8 cellular contexts compared by ENCODE assay signal in genomic region chr11:925158-925495, GRCh38. TPM values are rescaled to one million over a fixed set of nuclear protein-coding genes. Genes with fewer than 3 reads are reported as not detected.
DNase-seq lines count a peak whose midpoint lies in the region; ATAC-seq, FAIRE-seq and TF ChIP-seq lines count a peak whose summit lies in the region.

No MANE protein-coding gene starts in this region.

- H3K36me3 ChIP-seq in BJ (ENCODE audit: control insufficient read depth, insufficient read depth, low read length): peaks cover 4% of the 10 kb centered on the region; the same call in 1 of the 2 replicates
- H3K36me3 ChIP-seq in neural cell (ENCODE audit: insufficient read depth, low read length): no peaks in the 10 kb centered on the region

- H3K4me2 ChIP-seq in neural cell (ENCODE audit: low read length): no peak overlapping the region

- TF ChIP-seq RAD21 in neural cell (conservative IDR thresholded peaks at IDR 0.05): no peak

- no peaks in the 10 kb centered on the region for H3K9me2 ChIP-seq in neural cell (ENCODE audit: insufficient read depth, low read length)

- ATAC-seq in HG03108 (IDR thresholded peaks at IDR 0.05; ENCODE audit: unreplicated experiment): no peak

- no peak overlapping the region for H3K27ac ChIP-seq in neural cell (ENCODE audit: low read length)

- no peaks in the 10 kb centered on the region for H3F3A ChIP-seq in neural cell (ENCODE audit: insufficient read depth, low read length, poor library complexity, severe bottlenecking)

- H3K9me3 ChIP-seq in neural cell (ENCODE audit: low read length): no peaks in the 10 kb centered on the region

- H3K9ac ChIP-seq in neural cell (ENCODE audit: low read length): no peak overlapping the region

- peaks cover 38% of the 10 kb centered on the region for H3K79me2 ChIP-seq in neural cell (replicated peaks; ENCODE audit: insufficient read depth, low read length)

- TF ChIP-seq CTCF in BJ (IDR thresholded peaks at IDR 0.05; ENCODE audit: insufficient read depth, low read depth, low read length): no peak
- no peak for TF ChIP-seq CTCF in LNCaP clone FGC (IDR thresholded peaks at IDR 0.05; ENCODE audit: control insufficient read depth, extremely low read depth, insufficient read depth)
- TF ChIP-seq CTCF in epithelial cell of esophagus (IDR thresholded peaks at IDR 0.05; ENCODE audit: insufficient read depth, low read depth, low read length, missing control alignments): no peak
- no peak for TF ChIP-seq CTCF in neural cell (IDR thresholded peaks at IDR 0.05; ENCODE audit: poor library complexity, severe bottlenecking)

- TF ChIP-seq EP300 in neural cell (conservative IDR thresholded peaks at IDR 0.05; ENCODE audit: poor library complexity, severe bottlenecking): no peak

- no peak overlapping the region for H2AFZ ChIP-seq in neural cell (ENCODE audit: low read depth, low read length)

- H4K20me1 ChIP-seq in neural cell (ENCODE audit: insufficient read depth): no peaks in the 10 kb centered on the region

- no peaks in the 10 kb centered on the region for H3K27me3 ChIP-seq in BJ (ENCODE audit: control insufficient read depth, insufficient read depth, low read length)
- no peaks in the 10 kb centered on the region for H3K27me3 ChIP-seq in neural cell (ENCODE audit: insufficient read depth, low read depth, low read length)

- H3K4me3 ChIP-seq in BJ (ENCODE audit: low read depth, low read length): peak overlapping the region; percentile 35
- H3K4me3 ChIP-seq in LNCaP clone FGC (ENCODE audit: low read depth, low read length): peak overlapping the region; percentile 33; the same call in 1 of the 2 replicates
- H3K4me3 ChIP-seq in epithelial cell of esophagus (ENCODE audit: low read length): peak overlapping the region; percentile 21
- H3K4me3 ChIP-seq in neural cell (ENCODE audit: low read length): peak overlapping the region; percentile 53

- DNase-seq in BJ (ENCODE audit: low read depth) (no peak), LNCaP clone FGC (ENCODE audit: low read depth) (no peak), epithelial cell of esophagus (ENCODE audit: low read depth) (no peak), OCI-M1 (lab: John Stamatoyannopoulos, UW) (no peak), amygdala (lab: John Stamatoyannopoulos, UW) (no peak), urothelium cell line (ENCODE audit: low spot score) (no peak)

- POLR2A ChIA-PET in BJ (lab: Charles Lee): no interaction called here

- CTCF ChIA-PET in BJ (lab: Yijun Ruan, JAX): interaction anchor here (0.7 to 2.4 kb wide), 8 partner anchors 9 to 129 kb away, joined by 3 to 7 read pairs (median 5); partner anchors contain the start of gene CHID1

- no peak for FAIRE-seq in urothelium cell line (lab: Jason Lieb, UNC)

TF ChIP-seq in neural cell, 6 proteins besides CTCF, POLR2A, EP300 and RAD21:
- TF ChIP-seq REST (IDR thresholded peaks at IDR 0.05; ENCODE audit: borderline replicate concordance): no peak
- TF ChIP-seq TAF1 (IDR thresholded peaks at IDR 0.05; ENCODE audit: low read depth): no peak
- TF ChIP-seq POLR2AphosphoS5 (IDR thresholded peaks at IDR 0.05): no peak
- TF ChIP-seq SMC3 (conservative IDR thresholded peaks at IDR 0.05; ENCODE audit: poor library complexity): no peak
- no peak for TF ChIP-seq MXI1 (conservative IDR thresholded peaks at IDR 0.05; ENCODE audit: poor library complexity, severe bottlenecking)
TF ChIP-seq in neural cell: peak in this region for 0.

RNA-seq across cellular contexts. Expression of gene AP2A2, which starts 0.5 kb away (rescaled TPM):
- polyA plus RNA-seq in BJ (2011; rRNA removed) (53.3 and 76.5 TPM in 2 replicates), neural cell (46.5 and 46.8 TPM in 2 replicates)
- 79.4 and 102 TPM in 2 replicates for polyA minus RNA-seq in BJ (2011; rRNA and poly(A)+ RNA removed)
- polyA minus RNA-seq in neural cell: 55.1 and 61.8 TPM in 2 replicates

RNA-seq across cellular contexts. Expression of gene CHID1, which starts 14.5 kb away (rescaled TPM):
- polyA plus RNA-seq in BJ (2011; rRNA removed) (122 and 178 TPM in 2 replicates), neural cell (51.2 and 81.3 TPM in 2 replicates)
- polyA minus RNA-seq in BJ (2011; rRNA and poly(A)+ RNA removed): 51.0 and 54.0 TPM in 2 replicates
- 35.9 and 45.5 TPM in 2 replicates for polyA minus RNA-seq in neural cell
